12 cellular contexts compared by ENCODE assay signal in the genomic region with DNA sequence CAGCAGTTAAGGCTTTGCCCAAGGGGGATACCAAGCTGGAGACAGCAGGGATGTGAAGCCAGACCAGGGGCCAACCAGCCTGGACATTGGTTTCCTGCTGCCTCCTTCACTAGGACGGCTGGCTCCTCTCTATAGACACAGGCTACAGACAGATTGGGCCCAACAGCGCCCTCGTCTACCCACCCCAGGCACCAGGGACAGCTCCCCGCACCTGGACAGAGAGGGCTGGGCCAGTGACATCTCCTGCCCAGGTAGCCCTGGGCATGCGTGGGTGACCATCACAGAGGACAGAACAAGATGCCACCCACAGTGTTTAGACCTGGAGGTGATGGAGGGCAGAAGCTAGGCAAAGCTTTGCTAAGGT. TPM values are rescaled to one million over a fixed set of nuclear protein-coding genes. Genes with fewer than 3 reads are reported as not detected.
A peak's percentile ranks its signal among the peaks of the same experiment; 100 is the strongest.
DNase-seq lines count a peak whose midpoint lies in the region; TF ChIP-seq lines count a peak whose summit lies in the region.
"Had no signal": no experiment of that assay in that cellular context is flagged by ENCODE, and none has a peak within 500 bp of the region (broad histone marks: within the 10 kb centered on the region; RNA-seq: fewer than 3 reads in every experiment).

No MANE protein-coding gene starts in this region.

- H3K9me2 ChIP-seq in neural cell (ENCODE audit: insufficient read depth, low read length), result no peaks in the 10 kb centered on the region

- H3K27me3 ChIP-seq in ACC112 (ENCODE audit: insufficient read depth, low read length) (peaks cover 18% of the 10 kb centered on the region), MG63 (no peaks in the 10 kb centered on the region), neural cell (ENCODE audit: insufficient read depth, low read depth, low read length) (peaks cover 18% of the 10 kb centered on the region)

- H3K9ac ChIP-seq in neural cell (ENCODE audit: low read length), result no peak overlapping the region

- H3K27ac ChIP-seq in ACC112 (ENCODE audit: low read depth, low read length) (no peak overlapping the region), epithelial cell of prostate (peak overlapping the region; percentile 29), neural cell (ENCODE audit: low read length) (no peak overlapping the region)
- H3K27ac ChIP-seq: SK-N-MC had no signal

- H2AFZ ChIP-seq in ACC112 (ENCODE audit: low read length, unreplicated experiment) (no peak overlapping the region), neural cell (ENCODE audit: low read depth, low read length) (no peak overlapping the region)

- H3K4me3 ChIP-seq in ACC112 (ENCODE audit: low read depth, low read length) (peak overlapping the region; percentile 83; the same call in 1 of the 2 replicates), MG63 (peak overlapping the region; percentile 68), neural cell (ENCODE audit: low read length) (peak overlapping the region; percentile 77)

- no peaks in the 10 kb centered on the region for H4K20me1 ChIP-seq in neural cell (ENCODE audit: insufficient read depth)

- H3K4me1 ChIP-seq in ACC112 (ENCODE audit: control insufficient read depth, insufficient read depth, low read length, unreplicated experiment), result peaks cover 29% of the 10 kb centered on the region

- H3K4me2 ChIP-seq in neural cell (ENCODE audit: low read length), result no peak overlapping the region

- no peaks in the 10 kb centered on the region for H3K9me3 ChIP-seq in MG63
- H3K9me3 ChIP-seq in neural cell (ENCODE audit: low read length), result no peaks in the 10 kb centered on the region

- H3F3A ChIP-seq in neural cell (ENCODE audit: insufficient read depth, low read length, poor library complexity, severe bottlenecking), result no peaks in the 10 kb centered on the region

- TF ChIP-seq RAD21 in neural cell (conservative IDR thresholded peaks at IDR 0.05), result no peak

- TF ChIP-seq EP300 in neural cell (conservative IDR thresholded peaks at IDR 0.05; ENCODE audit: poor library complexity, severe bottlenecking), result no peak

- H3K79me2 ChIP-seq in ACC112 (ENCODE audit: control insufficient read depth, insufficient read depth, low read length, unreplicated experiment), result peaks cover 3% of the 10 kb centered on the region
- no peaks in the 10 kb centered on the region for H3K79me2 ChIP-seq in neural cell (replicated peaks; ENCODE audit: insufficient read depth, low read length)

- DNase-seq in MG63 (no peak), epithelial cell of prostate (ENCODE audit: low read depth, low spot score) (no peak), hypothalamus (lab: John Stamatoyannopoulos, UW) (no peak), foreskin melanocyte (no peak), NCI-H2227 (lab: John Stamatoyannopoulos, UW; ENCODE audit: unreplicated experiment) (no peak)
- DNase-seq in activated naive CD4-positive, alpha-beta T cell treated with Interleukin-2 at 50 U/mL for 16 hours, result no peak
- DNase-seq: activated CD4-positive, alpha-beta T cell treated with anti-CD3 and anti-CD28 coated beads for 1 hour; activated naive CD4-positive, alpha-beta T cell; stimulated activated naive CD8-positive, alpha-beta T cell treated with anti-CD3 and anti-CD28 coated beads, Interleukin-15, Interleukin-2, amounts not matched to agents 100 U/mL and 50 U/mL, for 24 hours had no signal

- H3K36me3 ChIP-seq in ACC112 (ENCODE audit: insufficient read depth, low read length), result no peaks in the 10 kb centered on the region
- H3K36me3 ChIP-seq in MG63, result peaks cover 39% of the 10 kb centered on the region
- H3K36me3 ChIP-seq in neural cell (ENCODE audit: insufficient read depth, low read length), result no peaks in the 10 kb centered on the region

- no peak for TF ChIP-seq CTCF in neural cell (IDR thresholded peaks at IDR 0.05; ENCODE audit: poor library complexity, severe bottlenecking)

TF ChIP-seq in neural cell, 6 proteins besides CTCF, POLR2A, EP300 and RAD21:
- TF ChIP-seq SMC3 (conservative IDR thresholded peaks at IDR 0.05; ENCODE audit: poor library complexity) (no peak), REST (IDR thresholded peaks at IDR 0.05; ENCODE audit: borderline replicate concordance) (no peak), EZH2 (IDR thresholded peaks at IDR 0.05; ENCODE audit: borderline replicate concordance, insufficient read depth, low read length, poor library complexity, severe bottlenecking) (no peak), MXI1 (conservative IDR thresholded peaks at IDR 0.05; ENCODE audit: poor library complexity, severe bottlenecking) (no peak), POLR2AphosphoS5 (IDR thresholded peaks at IDR 0.05) (no peak)

RNA-seq across cellular contexts. Expression of gene DKK3, which starts 1.2 kb away (rescaled TPM):
- total RNA-seq in MG63 (2014; rRNA removed; shearing (Covaris generic); ENCODE audit: low replicate concordance), result 228 and 269 TPM in 2 replicates
- polyA plus RNA-seq in neural cell, result 43.6 and 48.4 TPM in 2 replicates
- polyA minus RNA-seq in neural cell, result 51.9 and 63.6 TPM in 2 replicates
